Comparison of ENCODE assay signal across 8 cellular contexts in genomic region chr6:158999669-159000403, GRCh38. TPM values are rescaled to one million over a fixed set of nuclear protein-coding genes. Genes with fewer than 3 reads are reported as not detected.
A peak's percentile ranks its signal among the peaks of the same experiment; 100 is the strongest.
DNase-seq lines count a peak whose midpoint lies in the region; ATAC-seq and TF ChIP-seq lines count a peak whose summit lies in the region.

RSPH3 (minus strand) TSS chr6:159000202; CDS start chr6:158999550, 652 bp downstream.

- peak; percentile 98 for DNase-seq in GM10248 (ENCODE audit: extremely low spot score)
- DNase-seq in NB4 (ENCODE audit: low read depth), result peak; percentile 98
- DNase-seq in SK-N-DZ (ENCODE audit: low spot score), result peak; percentile 96
- DNase-seq in glomerular visceral epithelial cell (ENCODE audit: extremely low spot score), result peak; percentile 98
- peak; percentile 91 for DNase-seq in occipital lobe (lab: John Stamatoyannopoulos, UW)

- peak; percentile 13 for TF ChIP-seq CTCF in GM10248 (IDR thresholded peaks at IDR 0.05; ENCODE audit: control extremely low read depth, extremely low read depth, low read depth, missing control alignments)
- TF ChIP-seq CTCF in NB4 (IDR thresholded peaks at IDR 0.05; ENCODE audit: low read depth, low read length), result no peak

- POLR2A ChIA-PET in GM10248 (lab: Yijun Ruan, JAX), result no interaction called here

- H3K36me3 Mint-ChIP-seq in activated naive CD4-positive, alpha-beta T cell treated with anti-CD3 and anti-CD28 coated beads, Interleukin-2, amount 50 U/mL, for 24 hours, result peaks cover 9% of the 10 kb centered on the region

- H3K27ac ChIP-seq in temporal lobe (ENCODE audit: low read depth, low read length), result peak within 1 kb of the TSS; percentile 77

- peaks cover 5% of the 10 kb centered on the region for H3K9me3 Mint-ChIP-seq in activated naive CD4-positive, alpha-beta T cell treated with anti-CD3 and anti-CD28 coated beads, Interleukin-2, amount 50 U/mL, for 24 hours

- ATAC-seq in HG02571 (IDR thresholded peaks at IDR 0.05; ENCODE audit: unreplicated experiment), result peak; percentile 93

- peak; percentile 90 for TF ChIP-seq POLR2A in NB4 (IDR thresholded peaks at IDR 0.05; ENCODE audit: extremely low read depth, insufficient read length)

- CTCF ChIA-PET in GM10248 (lab: Yijun Ruan, JAX), result interaction anchor here (0.8 to 13.3 kb wide), 18 partner anchors 9 to 296 kb away, joined by 3 to 208 read pairs (median 4); no protein-coding TSS in a partner anchor

- peak within 1 kb of the TSS; percentile 96 for H3K27ac Mint-ChIP-seq in activated naive CD4-positive, alpha-beta T cell treated with anti-CD3 and anti-CD28 coated beads, Interleukin-2, amount 50 U/mL, for 24 hours

- H3K4me3 Mint-ChIP-seq in activated naive CD4-positive, alpha-beta T cell treated with anti-CD3 and anti-CD28 coated beads, Interleukin-2, amount 50 U/mL, for 24 hours, result peak within 1 kb of the TSS; percentile 95

- H3K4me3 ChIP-seq in NB4 (ENCODE audit: low read depth, low read length), result peak within 1 kb of the TSS; percentile 88

- H3K27me3 Mint-ChIP-seq in activated naive CD4-positive, alpha-beta T cell treated with anti-CD3 and anti-CD28 coated beads, Interleukin-2, amount 50 U/mL, for 24 hours, result no peaks in the 10 kb centered on the region

- peaks cover 44% of the 10 kb centered on the region for H3K4me1 Mint-ChIP-seq in activated naive CD4-positive, alpha-beta T cell treated with anti-CD3 and anti-CD28 coated beads, Interleukin-2, amount 50 U/mL, for 24 hours

RNA-seq across cellular contexts. Expression of gene RSPH3, which starts in this region (rescaled TPM):
- polyA plus RNA-seq in SK-N-DZ (2014; cell fraction: cytosol; rRNA removed), result 0.96 and 1.5 TPM in 2 replicates
- polyA plus RNA-seq in SK-N-DZ (2014; cell fraction: nucleus; rRNA removed), result 0.67 and 0.84 TPM in 2 replicates
- 7.5 TPM for total RNA-seq in occipital lobe
- 5.7 TPM for total RNA-seq in temporal lobe

Comparison
In these comparisons a context has a peak if more than half of its experiments do, and no peak if none do; other contexts are left out.
1. Peak in every context shown above with its lines: DNase-seq, ATAC-seq, H3K4me3 ChIP-seq and H3K27ac ChIP-seq.